ENCODE assay signal across 23 cellular contexts in genomic region chr16:66968847-66969246, GRCh38. TPM values are rescaled to one million over a fixed set of nuclear protein-coding genes. Genes with fewer than 3 reads are reported as not detected.
"Had no signal": no experiment of that assay in that cellular context is flagged by ENCODE, and none has a peak within 500 bp of the region (broad histone marks: within the 10 kb centered on the region; RNA-seq: fewer than 3 reads in every experiment).

No MANE protein-coding gene starts in this region.

- H3K4me3 ChIP-seq: coronary artery, esophagus squamous epithelium, left lung, lower lobe of right lung, mucosa of descending colon, neural progenitor cell, prostate gland, right atrium auricular region, sigmoid colon, stomach, thyroid gland, vagina had no signal

- H3K9me3 ChIP-seq: esophagus squamous epithelium, left lung, lower lobe of right lung, mucosa of descending colon, prostate gland, right atrium auricular region, sigmoid colon, stomach, thyroid gland, vagina had no signal

- H3K36me3 ChIP-seq: esophagus squamous epithelium, left lung, lower lobe of right lung, neural progenitor cell, prostate gland, right atrium auricular region, sigmoid colon, stomach, thyroid gland, vagina had no signal

- H3K27ac ChIP-seq: coronary artery, esophagus squamous epithelium, left lung, lower lobe of right lung, neural progenitor cell, prostate gland, right atrium auricular region, sigmoid colon, stomach, thyroid gland, vagina had no signal

- H2AFZ ChIP-seq: neural progenitor cell had no signal

- H3K4me1 ChIP-seq: left lung, lower lobe of right lung, neural progenitor cell, prostate gland, right atrium auricular region, sigmoid colon, stomach, thyroid gland, vagina had no signal

- ATAC-seq: left lung; mucosa of descending colon; natural killer cell treated with Interleukin-12 subunit alpha and Interleukin-12 subunit beta and Interleukin-15 and Interleukin-18, amount 100 ng/mL, for 72 hours; stimulated activated effector memory CD8-positive, alpha-beta T cell treated with anti-CD3 and anti-CD28 coated beads, Interleukin-12 subunit alpha, Interleukin-12 subunit beta, amount 100 ng/mL, for 72 hours had no signal

- H3K9ac ChIP-seq: neural progenitor cell had no signal

- H3K27me3 ChIP-seq: left lung, neural progenitor cell, right atrium auricular region, sigmoid colon, thyroid gland, vagina had no signal

- DNase-seq: dermis blood vessel endothelial cell; effector memory CD4-positive, alpha-beta T cell; esophagus squamous epithelium; immature natural killer cell; left lung; lower lobe of right lung; mucosa of descending colon; naive B cell; sigmoid colon; stimulated activated CD4-positive, alpha-beta T cell treated with anti-CD3 and anti-CD28 coated beads, Interleukin-2, amount 100 ng/mL, for 24 hours; stimulated activated CD4-positive, alpha-beta T cell treated with anti-CD3 and anti-CD28 coated beads, Interleukin-4, amount 100 ng/mL, for 24 hours; stimulated activated naive CD4-positive, alpha-beta T cell treated with Interleukin-2 at 50 U/mL for 16 hours; stomach; trophoblast cell had no signal

- H3K4me2 ChIP-seq: neural progenitor cell had no signal

RNA-seq across cellular contexts. Expression of gene CES3, which starts 7.8 kb away (rescaled TPM):
- total RNA-seq: dermis blood vessel endothelial cell, endothelial cell of umbilical vein had no signal
- polyA plus RNA-seq: immature natural killer cell had no signal

RNA-seq across cellular contexts. Expression of gene RRAD, which starts 43.5 kb away (rescaled TPM):
- polyA plus RNA-seq: immature natural killer cell had no signal
